ENCODE assay signal across 21 cellular contexts in genomic region chr4:85508654-85509053, GRCh38. TPM values are rescaled to one million over a fixed set of nuclear protein-coding genes. Genes with fewer than 3 reads are reported as not detected.
DNase-seq lines count a peak whose midpoint lies in the region; ATAC-seq and TF ChIP-seq lines count a peak whose summit lies in the region.
"Had no signal": no experiment of that assay in that cellular context is flagged by ENCODE, and none has a peak within 500 bp of the region (broad histone marks: within the 10 kb centered on the region; RNA-seq: fewer than 3 reads in every experiment).

No MANE protein-coding gene starts in this region.

- H3K4me2 ChIP-seq in H9 (ENCODE audit: insufficient read depth, insufficient read length, low read length): no peak overlapping the region
- H3K4me2 ChIP-seq in PC-9: 0 out of 2 replicates have a peak overlapping the region, but pooled peaks have one; percentile 10

- H3K27me3 ChIP-seq in H9 (ENCODE audit: insufficient read depth, low read length): no peaks in the 10 kb centered on the region
- H3K27me3 ChIP-seq in PC-9 (ENCODE audit: insufficient read depth, low read depth): no peaks in the 10 kb centered on the region

- H2AFZ ChIP-seq in H9 (ENCODE audit: low read length): no peak overlapping the region
- no peak overlapping the region for H2AFZ ChIP-seq in PC-9
- H2AFZ ChIP-seq: GM23248 had no signal

- WGBS in H9 (ENCODE audit: extremely low coverage, insufficient read length, low lambda C conversion rate): no CpG with 5 or more reads among the region's 2 CpGs

- no peak overlapping the region for H4K8ac ChIP-seq in H9 (replicated peaks; ENCODE audit: insufficient read length, low read depth, low read length)

- H2BK120ac ChIP-seq in H9 (ENCODE audit: low read depth, low read length, poor library complexity, severe bottlenecking): no peak overlapping the region

- no peak overlapping the region for H2BK5ac ChIP-seq in H9 (ENCODE audit: insufficient read length, low read length)

- H3K27ac ChIP-seq in H9 (ENCODE audit: insufficient read length, low read depth, low read length): no peak overlapping the region
- no peak overlapping the region for H3K27ac ChIP-seq in PC-9
- H3K27ac ChIP-seq: GM23248 had no signal

- no peak overlapping the region for H2BK15ac ChIP-seq in H9 (ENCODE audit: low read depth, low read length)

- H4K20me1 ChIP-seq in H9 (ENCODE audit: control insufficient read depth, insufficient read depth, insufficient read length) (no peaks in the 10 kb centered on the region), PC-9 (ENCODE audit: insufficient read depth) (no peaks in the 10 kb centered on the region)

- no peaks in the 10 kb centered on the region; the same call in 1 of the 2 replicates for H3K27me3 Mint-ChIP-seq in H9 (ENCODE audit: low read depth)
- H3K27me3 Mint-ChIP-seq in progenitor cell of endocrine pancreas: no peaks in the 10 kb centered on the region
- H3K27me3 Mint-ChIP-seq in natural killer cell treated with Interleukin-12 subunit alpha and Interleukin-12 subunit beta and Interleukin-15 and Interleukin-18, amount 100 ng/mL, for 72 hours: no peaks in the 10 kb centered on the region
- H3K27me3 Mint-ChIP-seq: CD4-positive, CD25-positive, alpha-beta regulatory T cell had no signal

- H4K91ac ChIP-seq in H9 (ENCODE audit: insufficient read length, low read depth, low read length): no peak overlapping the region

- no peak overlapping the region for H3K4me3 Mint-ChIP-seq in H9
- H3K4me3 Mint-ChIP-seq in progenitor cell of endocrine pancreas (ENCODE audit: low read depth): no peak overlapping the region
- H3K4me3 Mint-ChIP-seq in natural killer cell treated with Interleukin-12 subunit alpha and Interleukin-12 subunit beta and Interleukin-15 and Interleukin-18, amount 100 ng/mL, for 72 hours: no peak overlapping the region
- H3K4me3 Mint-ChIP-seq: CD4-positive, CD25-positive, alpha-beta regulatory T cell had no signal

- H2AK5ac ChIP-seq in H9 (ENCODE audit: insufficient read length, low read length): no peak overlapping the region

- H3K79me1 ChIP-seq in H9 (ENCODE audit: insufficient read depth, low read depth, low read length, poor library complexity, severe bottlenecking): no peaks in the 10 kb centered on the region

- no peak overlapping the region for H3K4me3 ChIP-seq in PC-9
- H3K4me3 ChIP-seq: GM12878, GM23248, HAP-1, K562 had no signal

- DNase-seq in H9: no peak
- peak in 1 of 2 experiments; percentile 38 for DNase-seq in PC-9
- no peak for DNase-seq in left colon
- DNase-seq in progenitor cell of endocrine pancreas (ENCODE audit: low spot score, unreplicated experiment): no peak
- DNase-seq in natural killer cell treated with Interleukin-12 subunit alpha and Interleukin-12 subunit beta and Interleukin-15 and Interleukin-18, amount 100 ng/mL, for 72 hours (ENCODE audit: low spot score): no peak
- no peak for DNase-seq in activated CD4-positive, alpha-beta T cell treated with anti-CD3 and anti-CD28 coated beads, Interleukin-2, amount 50 U/mL, for 48 hours
- DNase-seq: CD4-positive, CD25-positive, alpha-beta regulatory T cell; DMS 273 treated with DMSO at 0.1 percent for 48 hours; DMS79 treated with DMSO at 0.1 percent for 48 hours; GM23248; NCI-H1105; NCI-H146; NCI-H2029; NCI-H2171; NCI-H526 had no signal

- CTCF ChIA-PET in PC-9 (lab: Charles Lee): no interaction called here

- peak overlapping the region in 1 of 3 experiments; percentile 10; a peak in 1 of 7 replicates for H3K27ac Mint-ChIP-seq in H9
- peak overlapping the region; percentile 35 for H3K27ac Mint-ChIP-seq in progenitor cell of endocrine pancreas
- H3K27ac Mint-ChIP-seq in natural killer cell treated with Interleukin-12 subunit alpha and Interleukin-12 subunit beta and Interleukin-15 and Interleukin-18, amount 100 ng/mL, for 72 hours: no peak overlapping the region
- H3K27ac Mint-ChIP-seq: CD4-positive, CD25-positive, alpha-beta regulatory T cell had no signal

- H3K14ac ChIP-seq in H9 (ENCODE audit: insufficient read depth, low read length): no peak overlapping the region

- H3F3A ChIP-seq in PC-9 (ENCODE audit: insufficient read depth, low read depth): no peaks in the 10 kb centered on the region

- H3K9me2 ChIP-seq in PC-9 (ENCODE audit: insufficient read depth): no peaks in the 10 kb centered on the region

- peak; percentile 66 for ATAC-seq in left colon
- ATAC-seq in natural killer cell treated with Interleukin-12 subunit alpha and Interleukin-12 subunit beta and Interleukin-15 and Interleukin-18, amount 100 ng/mL, for 72 hours: no peak
- ATAC-seq in GM18907 (IDR thresholded peaks at IDR 0.05; ENCODE audit: unreplicated experiment): no peak
- ATAC-seq: GM12878, HepG2, K562, Right ventricle myocardium inferior had no signal

- no peaks in the 10 kb centered on the region for H3K36me3 ChIP-seq in PC-9 (ENCODE audit: low read depth)
- H3K36me3 ChIP-seq: HAP-1 had no signal

- no peak overlapping the region for H3K23ac ChIP-seq in H9 (ENCODE audit: insufficient read length, low read depth, low read length)

- intact Hi-C loops in PC-9 (cut with micrococcal nuclease; ENCODE audit: unreplicated experiment): no loop called here
- intact Hi-C loops in left colon (cut with DNase I, micrococcal nuclease): no loop called here

- no peak overlapping the region for H3T11ph ChIP-seq in H9 (ENCODE audit: low read length)

- H3K4ac ChIP-seq in H9 (ENCODE audit: low read depth, low read length): no peak overlapping the region

- peak overlapping the region; percentile 60 for H4K5ac ChIP-seq in H9 (ENCODE audit: insufficient read length, low read depth, low read length)

- TF ChIP-seq CTCF in H9 (conservative IDR thresholded peaks at IDR 0.05): no peak
- TF ChIP-seq CTCF in PC-9 (conservative IDR thresholded peaks at IDR 0.05): no peak
- no peak for TF ChIP-seq CTCF in progenitor cell of endocrine pancreas (IDR thresholded peaks at IDR 0.05; ENCODE audit: unreplicated experiment)

- no peak overlapping the region for H3K18ac ChIP-seq in H9 (ENCODE audit: insufficient read length, low read depth, low read length)

- no peaks in the 10 kb centered on the region for H3K9me3 ChIP-seq in H9 (ENCODE audit: control insufficient read depth, low read depth, low read length)
- H3K9me3 ChIP-seq in PC-9 (ENCODE audit: insufficient read depth, low read depth): no peaks in the 10 kb centered on the region
- H3K9me3 ChIP-seq: HAP-1 had no signal

- peaks cover 3 to 4% of the 10 kb centered on the region in 2 experiments for H3K9me3 Mint-ChIP-seq in H9
- peaks cover 11% of the 10 kb centered on the region for H3K9me3 Mint-ChIP-seq in progenitor cell of endocrine pancreas (ENCODE audit: low read depth)
- H3K9me3 Mint-ChIP-seq in natural killer cell treated with Interleukin-12 subunit alpha and Interleukin-12 subunit beta and Interleukin-15 and Interleukin-18, amount 100 ng/mL, for 72 hours: peaks cover 19% of the 10 kb centered on the region

- POLR2A ChIA-PET in PC-9 (lab: Charles Lee; ENCODE audit: unreplicated experiment): no interaction called here

- H3K36me3 Mint-ChIP-seq in H9 (ENCODE audit: insufficient read depth in 1 of 3, low read depth in 3 of 3) (peaks cover 3 to 5% (median 3%) of the 10 kb centered on the region in 3 experiments; a peak in 5 of 7 replicates), progenitor cell of endocrine pancreas (ENCODE audit: insufficient read depth) (no peaks in the 10 kb centered on the region)
- peaks cover 4% of the 10 kb centered on the region for H3K36me3 Mint-ChIP-seq in natural killer cell treated with Interleukin-12 subunit alpha and Interleukin-12 subunit beta and Interleukin-15 and Interleukin-18, amount 100 ng/mL, for 72 hours
- H3K36me3 Mint-ChIP-seq: CD4-positive, CD25-positive, alpha-beta regulatory T cell had no signal

- H3K4me1 Mint-ChIP-seq in H9: 0 out of 4 replicates have a peak, but pooled peaks cover 0 to 4% of the 10 kb centered on the region in 2 experiments
- peaks cover 6% of the 10 kb centered on the region for H3K4me1 Mint-ChIP-seq in progenitor cell of endocrine pancreas (ENCODE audit: low read depth)
- H3K4me1 Mint-ChIP-seq in natural killer cell treated with Interleukin-12 subunit alpha and Interleukin-12 subunit beta and Interleukin-15 and Interleukin-18, amount 100 ng/mL, for 72 hours (ENCODE audit: low read depth in 2 of 2): no peaks in the 10 kb centered on the region
- H3K4me1 Mint-ChIP-seq: CD4-positive, CD25-positive, alpha-beta regulatory T cell had no signal

- no peaks in the 10 kb centered on the region for H3K4me1 ChIP-seq in H9 (ENCODE audit: insufficient read depth, low read length)
- H3K4me1 ChIP-seq in PC-9 (replicated peaks; ENCODE audit: insufficient read depth): peaks cover 8% of the 10 kb centered on the region
- H3K4me1 ChIP-seq: HAP-1 had no signal

- BruUV-seq in PC-9 (replicated peaks; lab: Mats Ljungman, UMichigan): no TSS peak

- no peak overlapping the region for H3K9ac ChIP-seq in H9 (ENCODE audit: extremely low read depth, insufficient read length, low read length)
- H3K9ac ChIP-seq: GM23248 had no signal

- no peak overlapping the region for H3K56ac ChIP-seq in H9 (ENCODE audit: insufficient read length, low read depth, low read length)

- H3K79me2 ChIP-seq in H9 (ENCODE audit: insufficient read depth, low read length) (no peaks in the 10 kb centered on the region), PC-9 (ENCODE audit: low read depth) (no peaks in the 10 kb centered on the region)

- no peak overlapping the region for H2BK20ac ChIP-seq in H9 (ENCODE audit: low read depth, low read length, poor library complexity, severe bottlenecking)

- no peaks in the 10 kb centered on the region for H3K23me2 ChIP-seq in H9 (ENCODE audit: insufficient read length, low read depth, low read length, poor library complexity, severe bottlenecking)

- no peak overlapping the region for H2BK12ac ChIP-seq in H9 (ENCODE audit: insufficient read length, low read depth, low read length)

RNA-seq across cellular contexts. Expression of gene ARHGAP24, which starts 33.7 kb away (rescaled TPM):
- total RNA-seq in H9 (2021) (0.13 and 0.37 TPM in 2 replicates), PC-9 (2021) (2.2 and 5.4 TPM in 2 replicates), left colon (1 to 10 TPM; 6.0 to 7.0 TPM), progenitor cell of endocrine pancreas (17.6 and 17.8 TPM in 2 replicates)
- 1 to 10 TPM in 1 of 2 donors, not detected in 1; 1.0 TPM for total RNA-seq in natural killer cell treated with Interleukin-12 subunit alpha and Interleukin-12 subunit beta and Interleukin-15 and Interleukin-18, amount 100 ng/mL, for 72 hours
- total RNA-seq: CD4-positive, CD25-positive, alpha-beta regulatory T cell had no signal
